Comparison of ENCODE assay signal across 23 cellular contexts in genomic region chr11:32643526-32643925, GRCh38. TPM values are rescaled to one million over a fixed set of nuclear protein-coding genes. Genes with fewer than 3 reads are reported as not detected.
DNase-seq lines count a peak whose midpoint lies in the region; ATAC-seq, FAIRE-seq and TF ChIP-seq lines count a peak whose summit lies in the region.
"Had no signal": no experiment of that assay in that cellular context is flagged by ENCODE, and none has a peak within 500 bp of the region (broad histone marks: within the 10 kb centered on the region; RNA-seq: fewer than 3 reads in every experiment).

No MANE protein-coding gene starts in this region.

- WGBS in GM23248 (ENCODE audit: low coverage in 1 of 2, low lambda C conversion rate in 2 of 2, missing lambda C conversion rate in 2 of 2), 2 experiments = 0% methylated on average over 1 of the region's 1 CpG

- FAIRE-seq in endothelial cell of umbilical vein (lab: Jason Lieb, UNC) (peak; percentile 40), kidney (lab: Jason Lieb, UNC) (peak; percentile 59)
- FAIRE-seq: K562 had no signal

- no peaks in the 10 kb centered on the region for H3F3A ChIP-seq in GM23248 (ENCODE audit: insufficient read depth)
- no peaks in the 10 kb centered on the region for H3F3A ChIP-seq in PC-9 (ENCODE audit: insufficient read depth, low read depth)

- H3K27me3 Mint-ChIP-seq in CD14-positive monocyte (ENCODE audit: low read depth in 3 of 3) = peaks cover 0 to 2% (median 0%) of the 10 kb centered on the region in 3 donors
- H3K27me3 Mint-ChIP-seq in activated T-helper 2 cell treated with anti-CD3 and anti-CD28 coated beads, Interferon-gamma antibody, Interleukin-2, Interleukin-4, amounts not matched to agents 10 μg/mL and 5 μg/mL and 100 μg/mL, durations not matched to agents 14 hours and 24 hours and 36 hours (ENCODE audit: low read depth) = peaks cover 2% of the 10 kb centered on the region

- in situ Hi-C loops in GM23248 (cut with MboI) = no loop called here

- H2AFZ ChIP-seq in GM23248 (no peak overlapping the region), PC-9 (no peak overlapping the region), endothelial cell of umbilical vein (ENCODE audit: low read depth, low read length) (no peak overlapping the region)

- no peak for TF ChIP-seq POLR2A in endothelial cell of umbilical vein (IDR thresholded peaks at IDR 0.05; ENCODE audit: low read depth, low read length)

- H3K36me3 ChIP-seq in GM23248 (ENCODE audit: low read depth) = no peaks in the 10 kb centered on the region
- H3K36me3 ChIP-seq in PC-9 (ENCODE audit: low read depth) = no peaks in the 10 kb centered on the region
- H3K36me3 ChIP-seq in endothelial cell of umbilical vein (ENCODE audit: control insufficient read depth in 2 of 2, extremely low read depth in 1 of 2, insufficient read depth in 2 of 2, low read length in 2 of 2) = no peaks in the 10 kb centered on the region
- H3K36me3 ChIP-seq in kidney (ENCODE audit: control insufficient read depth in 1 of 2, insufficient read depth in 2 of 2, low read length in 2 of 2) = no peaks in the 10 kb centered on the region
- H3K36me3 ChIP-seq: spleen, WERI-Rb-1 had no signal

- no peak for ATAC-seq in HG02852 (IDR thresholded peaks at IDR 0.05; ENCODE audit: unreplicated experiment)
- ATAC-seq: K562, left ventricle myocardium superior had no signal

- H3K27ac ChIP-seq in GM23248 (no peak overlapping the region), PC-9 (peak overlapping the region; percentile 2; the same call in 1 of the 2 replicates), endothelial cell of umbilical vein (ENCODE audit: insufficient read depth, low read depth, low read length) (no peak overlapping the region), kidney (ENCODE audit: low read depth in 2 of 2, low read length in 2 of 2) (no peak overlapping the region)
- H3K27ac ChIP-seq: spleen, WERI-Rb-1 had no signal

- no peaks in the 10 kb centered on the region for H3K27me3 ChIP-seq in GM23248 (replicated peaks; ENCODE audit: insufficient read depth)
- no peaks in the 10 kb centered on the region for H3K27me3 ChIP-seq in PC-9 (ENCODE audit: insufficient read depth, low read depth)
- H3K27me3 ChIP-seq in endothelial cell of umbilical vein (ENCODE audit: control insufficient read depth in 2 of 2, insufficient read depth in 2 of 2, low read length in 2 of 2) = no peaks in the 10 kb centered on the region
- H3K27me3 ChIP-seq: spleen had no signal

- H3K9ac ChIP-seq in GM23248 = no peak overlapping the region
- H3K9ac ChIP-seq in endothelial cell of umbilical vein (replicated peaks; ENCODE audit: extremely low read depth, insufficient read depth, low read length) = no peak overlapping the region
- H3K9ac ChIP-seq in kidney (ENCODE audit: low read length in 2 of 2) = no peak overlapping the region

- H3K4me3 ChIP-seq in GM23248 = no peak overlapping the region
- no peak overlapping the region for H3K4me3 ChIP-seq in PC-9
- H3K4me3 ChIP-seq in endothelial cell of umbilical vein (replicated peaks in 1 of 3; ENCODE audit: insufficient read depth in 1 of 3, low read depth in 1 of 3, low read length in 3 of 3) = no peak overlapping the region
- no peak overlapping the region for H3K4me3 ChIP-seq in kidney (ENCODE audit: low read length in 2 of 2)
- H3K4me3 ChIP-seq: K562, spleen had no signal

- CTCF ChIA-PET in PC-9 (lab: Charles Lee) (no interaction called here), endothelial cell of umbilical vein (lab: Charles Lee) (no interaction called here)

- intact Hi-C loops in PC-9 (cut with micrococcal nuclease; ENCODE audit: unreplicated experiment) = no loop called here
- intact Hi-C loops in endothelial cell of umbilical vein (cut with micrococcal nuclease) = no loop called here
- intact Hi-C loops in kidney (cut with DNase I) = no loop called here
- intact Hi-C loops in CD14-positive monocyte (cut with micrococcal nuclease) = no loop called here
- intact Hi-C loops in activated T-helper 2 cell treated with anti-CD3 and anti-CD28 coated beads, Interferon-gamma antibody, Interleukin-2, Interleukin-4, amounts not matched to agents 10 μg/mL and 5 μg/mL and 100 μg/mL, durations not matched to agents 14 hours and 24 hours and 36 hours (cut with micrococcal nuclease) = no loop called here

- no peaks in the 10 kb centered on the region for H3K9me3 ChIP-seq in GM23248 (ENCODE audit: low read depth)
- H3K9me3 ChIP-seq in PC-9 (ENCODE audit: insufficient read depth, low read depth) = no peaks in the 10 kb centered on the region
- no peaks in the 10 kb centered on the region for H3K9me3 ChIP-seq in endothelial cell of umbilical vein (replicated peaks; ENCODE audit: control insufficient read depth, insufficient read depth, low read length)
- no peaks in the 10 kb centered on the region for H3K9me3 ChIP-seq in kidney (ENCODE audit: control insufficient read depth in 1 of 2, low read length in 2 of 2)
- H3K9me3 ChIP-seq: spleen had no signal

- BruUV-seq in PC-9 (replicated peaks; lab: Mats Ljungman, UMichigan) = no TSS peak
- no TSS peak for BruUV-seq in endothelial cell of umbilical vein (replicated peaks; lab: Mats Ljungman, UMichigan)

- dilution Hi-C loops in endothelial cell of umbilical vein (cut with MboI; ENCODE audit: extremely low pct_ligation_motif_present, low sequenced_read_pairs) = no loop called here

- peaks cover 0 to 2% (median 0%) of the 10 kb centered on the region in 7 donors for H3K9me3 Mint-ChIP-seq in CD14-positive monocyte
- H3K9me3 Mint-ChIP-seq in activated T-helper 2 cell treated with anti-CD3 and anti-CD28 coated beads, Interferon-gamma antibody, Interleukin-2, Interleukin-4, amounts not matched to agents 10 μg/mL and 5 μg/mL and 100 μg/mL, durations not matched to agents 14 hours and 24 hours and 36 hours = no peaks in the 10 kb centered on the region
- H3K9me3 Mint-ChIP-seq: activated naive CD4-positive, alpha-beta T cell treated with anti-CD3 and anti-CD28 coated beads, Interleukin-2, amount 50 U/mL, for 24 hours; CD4-positive, CD25-positive, alpha-beta regulatory T cell; T-helper 1 cell treated with Interleukin-12 subunit alpha and Interleukin-12 subunit beta and Interleukin-4 antibody, amounts not matched to agents 30 μg/mL and 1 μg/mL, for 36 hours had no signal

- no peaks in the 10 kb centered on the region for H3K36me3 Mint-ChIP-seq in CD14-positive monocyte
- no peaks in the 10 kb centered on the region for H3K36me3 Mint-ChIP-seq in activated T-helper 2 cell treated with anti-CD3 and anti-CD28 coated beads, Interferon-gamma antibody, Interleukin-2, Interleukin-4, amounts not matched to agents 10 μg/mL and 5 μg/mL and 100 μg/mL, durations not matched to agents 14 hours and 24 hours and 36 hours (ENCODE audit: low read depth)
- H3K36me3 Mint-ChIP-seq: activated naive CD4-positive, alpha-beta T cell treated with anti-CD3 and anti-CD28 coated beads, Interleukin-2, amount 50 U/mL, for 24 hours; CD4-positive, CD25-positive, alpha-beta regulatory T cell had no signal

- POLR2A ChIA-PET in PC-9 (lab: Charles Lee; ENCODE audit: unreplicated experiment) (no interaction called here), endothelial cell of umbilical vein (lab: Charles Lee) (no interaction called here)

- H3K9me1 ChIP-seq in endothelial cell of umbilical vein (replicated peaks; ENCODE audit: control insufficient read depth, extremely low read depth, insufficient read depth, low read length) = no peaks in the 10 kb centered on the region

- no peaks in the 10 kb centered on the region; the same call in 1 of the 2 replicates for H3K4me1 ChIP-seq in GM23248 (ENCODE audit: insufficient read depth)
- no peaks in the 10 kb centered on the region for H3K4me1 ChIP-seq in PC-9 (replicated peaks; ENCODE audit: insufficient read depth)
- H3K4me1 ChIP-seq in endothelial cell of umbilical vein (ENCODE audit: control insufficient read depth, extremely low read depth, insufficient read depth, low read length) = no peaks in the 10 kb centered on the region
- H3K4me1 ChIP-seq in kidney (ENCODE audit: control insufficient read depth in 1 of 2, insufficient read depth in 1 of 2, low read depth in 1 of 2, low read length in 2 of 2) = no peaks in the 10 kb centered on the region
- H3K4me1 ChIP-seq: spleen had no signal

- H3K4me2 ChIP-seq in GM23248 (ENCODE audit: unreplicated experiment) (no peak overlapping the region), PC-9 (no peak overlapping the region), endothelial cell of umbilical vein (ENCODE audit: insufficient read depth, low read length) (no peak overlapping the region)

- peak; percentile 46 for DNase-seq in GM23248
- no peak for DNase-seq in PC-9
- no peak for DNase-seq in endothelial cell of umbilical vein (ENCODE audit: low read depth, low spot score)
- DNase-seq in kidney = no peak
- DNase-seq in CD14-positive monocyte (ENCODE audit: low spot score) = no peak
- DNase-seq in activated T-helper 2 cell treated with anti-CD3 and anti-CD28 coated beads, Interferon-gamma antibody, Interleukin-2, Interleukin-4, amounts not matched to agents 10 μg/mL and 5 μg/mL and 100 μg/mL, durations not matched to agents 14 hours and 24 hours and 36 hours (ENCODE audit: low spot score) = no peak
- no peak for DNase-seq in stimulated activated naive CD4-positive, alpha-beta T cell treated with Interleukin-2 at 50 U/mL for 16 hours (lab: John Stamatoyannopoulos, UW)
- DNase-seq: activated CD4-positive, alpha-beta T cell treated with anti-CD3 and anti-CD28 coated beads, Interleukin-2, amount 50 U/mL, for 4 hours; CD4-positive, CD25-positive, alpha-beta regulatory T cell; cortex of kidney; DMS 273 treated with DMSO at 0.1 percent for 48 hours; left ventricle myocardium superior; NCI-H1092; NCI-H2029 treated with DMSO at 0.1 percent for 48 hours; NCI-H510A; SIG-M5; spleen; substantia nigra; WERI-Rb-1 had no signal

- H3K79me2 ChIP-seq in GM23248 (ENCODE audit: insufficient read depth) = no peaks in the 10 kb centered on the region
- no peaks in the 10 kb centered on the region for H3K79me2 ChIP-seq in PC-9 (ENCODE audit: low read depth)
- H3K79me2 ChIP-seq in endothelial cell of umbilical vein (ENCODE audit: control insufficient read depth, insufficient read depth, low read length) = no peaks in the 10 kb centered on the region

- no peak for TF ChIP-seq CTCF in PC-9 (conservative IDR thresholded peaks at IDR 0.05)
- TF ChIP-seq CTCF in endothelial cell of umbilical vein (IDR thresholded peaks at IDR 0.05; ENCODE audit: extremely low read depth in 1 of 2, insufficient read depth in 1 of 2, low read depth in 1 of 2, low read length in 2 of 2) = no peak
- TF ChIP-seq CTCF in kidney (IDR thresholded peaks at IDR 0.05; ENCODE audit: borderline replicate concordance, extremely low read depth, insufficient read depth) = no peak
- TF ChIP-seq CTCF in CD14-positive monocyte (IDR thresholded peaks at IDR 0.05) = no peak

- H3K27ac Mint-ChIP-seq in CD14-positive monocyte = no peak overlapping the region
- H3K27ac Mint-ChIP-seq in activated T-helper 2 cell treated with anti-CD3 and anti-CD28 coated beads, Interferon-gamma antibody, Interleukin-2, Interleukin-4, amounts not matched to agents 10 μg/mL and 5 μg/mL and 100 μg/mL, durations not matched to agents 14 hours and 24 hours and 36 hours = no peak overlapping the region
- H3K27ac Mint-ChIP-seq: activated naive CD4-positive, alpha-beta T cell treated with anti-CD3 and anti-CD28 coated beads, Interleukin-2, amount 50 U/mL, for 24 hours; CD4-positive, CD25-positive, alpha-beta regulatory T cell; T-helper 1 cell treated with Interleukin-12 subunit alpha and Interleukin-12 subunit beta and Interleukin-4 antibody, amounts not matched to agents 30 μg/mL and 1 μg/mL, for 36 hours had no signal

- H3K4me1 Mint-ChIP-seq in CD14-positive monocyte = no peaks in the 10 kb centered on the region
- H3K4me1 Mint-ChIP-seq in activated T-helper 2 cell treated with anti-CD3 and anti-CD28 coated beads, Interferon-gamma antibody, Interleukin-2, Interleukin-4, amounts not matched to agents 10 μg/mL and 5 μg/mL and 100 μg/mL, durations not matched to agents 14 hours and 24 hours and 36 hours (ENCODE audit: low read depth) = no peaks in the 10 kb centered on the region
- H3K4me1 Mint-ChIP-seq: activated naive CD4-positive, alpha-beta T cell treated with anti-CD3 and anti-CD28 coated beads, Interleukin-2, amount 50 U/mL, for 24 hours; CD4-positive, CD25-positive, alpha-beta regulatory T cell had no signal

- no peaks in the 10 kb centered on the region for H3K9me2 ChIP-seq in GM23248 (ENCODE audit: insufficient read depth)
- H3K9me2 ChIP-seq in PC-9 (ENCODE audit: insufficient read depth) = no peaks in the 10 kb centered on the region

- no peak overlapping the region for H3K4me3 Mint-ChIP-seq in CD14-positive monocyte
- H3K4me3 Mint-ChIP-seq in activated T-helper 2 cell treated with anti-CD3 and anti-CD28 coated beads, Interferon-gamma antibody, Interleukin-2, Interleukin-4, amounts not matched to agents 10 μg/mL and 5 μg/mL and 100 μg/mL, durations not matched to agents 14 hours and 24 hours and 36 hours (ENCODE audit: low read depth) = no peak overlapping the region
- H3K4me3 Mint-ChIP-seq: activated naive CD4-positive, alpha-beta T cell treated with anti-CD3 and anti-CD28 coated beads, Interleukin-2, amount 50 U/mL, for 24 hours; CD4-positive, CD25-positive, alpha-beta regulatory T cell; T-helper 1 cell treated with Interleukin-12 subunit alpha and Interleukin-12 subunit beta and Interleukin-4 antibody, amounts not matched to agents 30 μg/mL and 1 μg/mL, for 36 hours had no signal

- no peaks in the 10 kb centered on the region for H4K20me1 ChIP-seq in GM23248 (ENCODE audit: insufficient read depth)
- H4K20me1 ChIP-seq in PC-9 (ENCODE audit: insufficient read depth) = no peaks in the 10 kb centered on the region
- no peaks in the 10 kb centered on the region for H4K20me1 ChIP-seq in endothelial cell of umbilical vein (replicated peaks; ENCODE audit: control insufficient read depth, extremely low read depth, insufficient read depth, low read length)

RNA-seq across cellular contexts. Expression of gene EIF3M, which starts 59.9 kb away (rescaled TPM):
- 527 and 543 TPM in 2 replicates for total RNA-seq in GM23248 (2014; rRNA removed; shearing (Covaris generic))
- 289 and 297 TPM in 2 replicates for polyA plus RNA-seq in GM23248 (2016; fragmentation: Nextera tagmentation; extraction: Ambion mirVana)
- 322 and 357 TPM in 2 replicates for total RNA-seq in PC-9 (2021)
- 240 and 243 TPM in 2 replicates for total RNA-seq in endothelial cell of umbilical vein
- 135 and 229 TPM in 2 replicates for polyA plus RNA-seq in endothelial cell of umbilical vein
- 379 and 393 TPM in 2 replicates for polyA plus RNA-seq in endothelial cell of umbilical vein (2011; cell fraction: cytosol; rRNA removed)
- polyA plus RNA-seq in endothelial cell of umbilical vein (2011; cell fraction: nucleus; rRNA removed) = 246 and 333 TPM in 2 replicates
- polyA plus RNA-seq in endothelial cell of umbilical vein (2012) = 345 and 457 TPM in 2 replicates
- polyA minus RNA-seq in endothelial cell of umbilical vein = 106 and 118 TPM in 2 replicates
- polyA minus RNA-seq in endothelial cell of umbilical vein (2011; cell fraction: cytosol; rRNA and poly(A)+ RNA removed) = 146 TPM
- polyA minus RNA-seq in endothelial cell of umbilical vein (2011; cell fraction: nucleus; rRNA and poly(A)+ RNA removed) = 46.5 and 55.2 TPM in 2 replicates
- total RNA-seq in kidney = 168 TPM
- 300 TPM for polyA plus RNA-seq in kidney (ENCODE audit: insufficient read depth, low read depth, low replicate concordance)
- 100 to 1,000 TPM; 248 to 316 TPM for polyA plus RNA-seq in CD14-positive monocyte
- total RNA-seq in activated T-helper 2 cell treated with anti-CD3 and anti-CD28 coated beads, Interferon-gamma antibody, Interleukin-2, Interleukin-4, amounts not matched to agents 10 μg/mL and 5 μg/mL and 100 μg/mL, durations not matched to agents 14 hours and 24 hours and 36 hours = 315 and 317 TPM in 2 replicates
